ENCODE assay signal across 17 cellular contexts in genomic region chr1:226497991-226498689, GRCh38. TPM values are rescaled to one million over a fixed set of nuclear protein-coding genes. Genes with fewer than 3 reads are reported as not detected.
DNase-seq lines count a peak whose midpoint lies in the region; ATAC-seq and TF ChIP-seq lines count a peak whose summit lies in the region.
"Had no signal": no experiment of that assay in that cellular context is flagged by ENCODE, and none has a peak within 500 bp of the region (broad histone marks: within the 10 kb centered on the region; RNA-seq: fewer than 3 reads in every experiment).

No MANE protein-coding gene starts in this region.

- H3K36me3 ChIP-seq in neuronal stem cell (replicated peaks in 1 of 2; ENCODE audit: control insufficient read depth in 2 of 2, insufficient read depth in 2 of 2, low read length in 2 of 2): no peaks in the 10 kb centered on the region
- no peaks in the 10 kb centered on the region for H3K36me3 ChIP-seq in upper lobe of right lung
- H3K36me3 ChIP-seq: MG63 had no signal

- H3K9ac ChIP-seq in neuronal stem cell (ENCODE audit: low read depth, low read length, poor library complexity): no peak overlapping the region
- H3K9ac ChIP-seq: KMS-11 had no signal

- H2BK15ac ChIP-seq in neuronal stem cell (ENCODE audit: low read length): no peak overlapping the region

- H3K4me2 ChIP-seq in neuronal stem cell (ENCODE audit: insufficient read depth, low read length, poor library complexity, severe bottlenecking): no peak overlapping the region
- H3K4me2 ChIP-seq: KMS-11 had no signal

- TF ChIP-seq CTCF in upper lobe of right lung (IDR thresholded peaks at IDR 0.05) (no peak), omental fat pad (IDR thresholded peaks at IDR 0.05) (no peak)

- H3K36me3 Mint-ChIP-seq in activated T-helper 1 cell treated with anti-CD3 and anti-CD28 coated beads, Interleukin-12 subunit alpha, Interleukin-12 subunit beta, Interleukin-2, Interleukin-4 antibody, amounts not matched to agents 30 ng/mL and 10 ng/mL and 1 ng/mL, durations not matched to agents 14 hours and 24 hours and 36 hours (ENCODE audit: low read depth): no peaks in the 10 kb centered on the region
- H3K36me3 Mint-ChIP-seq: CD4-positive, CD25-positive, alpha-beta regulatory T cell had no signal

- H3K18ac ChIP-seq in neuronal stem cell (ENCODE audit: low read length): peak overlapping the region; percentile 70

- no peak overlapping the region for H4K8ac ChIP-seq in neuronal stem cell (ENCODE audit: low read depth, low read length)

- H2BK120ac ChIP-seq in neuronal stem cell (ENCODE audit: low read depth, low read length): no peak overlapping the region

- peaks cover 0 to 31% (median 0%) of the 10 kb centered on the region in 3 experiments for H3K27me3 ChIP-seq in neuronal stem cell (ENCODE audit: control insufficient read depth in 3 of 3, insufficient read depth in 3 of 3, low read depth in 1 of 3, low read length in 3 of 3)
- no peaks in the 10 kb centered on the region for H3K27me3 ChIP-seq in upper lobe of right lung

- ATAC-seq in upper lobe of right lung: no peak
- no peak for ATAC-seq in omental fat pad (ENCODE audit: low FRiP score)
- ATAC-seq: PC-3 had no signal

- peak overlapping the region; percentile 1 for H2BK12ac ChIP-seq in neuronal stem cell (ENCODE audit: low read length)

- peak overlapping the region; percentile 25 for H3K14ac ChIP-seq in neuronal stem cell (ENCODE audit: low read length)

- H3K27ac ChIP-seq in neuronal stem cell (replicated peaks; ENCODE audit: low read length) (peak overlapping the region; percentile 23), upper lobe of right lung (no peak overlapping the region)
- H3K27ac ChIP-seq: KMS-11 had no signal

- peaks cover 18% of the 10 kb centered on the region for H3K27me3 Mint-ChIP-seq in activated T-helper 1 cell treated with anti-CD3 and anti-CD28 coated beads, Interleukin-12 subunit alpha, Interleukin-12 subunit beta, Interleukin-2, Interleukin-4 antibody, amounts not matched to agents 30 ng/mL and 10 ng/mL and 1 ng/mL, durations not matched to agents 14 hours and 24 hours and 36 hours (ENCODE audit: insufficient read depth)

- no CpG with 5 or more reads among the region's 13 CpGs for WGBS in neuronal stem cell (ENCODE audit: extremely low coverage in 2 of 2, insufficient read length in 2 of 2, insufficient replicate concordance in 1 of 2), 2 donors

- H3K4me3 ChIP-seq in neuronal stem cell (ENCODE audit: low read length in 2 of 2) (no peak overlapping the region), upper lobe of right lung (no peak overlapping the region)
- H3K4me3 ChIP-seq: MG63 had no signal

- H2BK5ac ChIP-seq in neuronal stem cell (ENCODE audit: low read length): no peak overlapping the region

- H3K4me3 Mint-ChIP-seq in activated T-helper 1 cell treated with anti-CD3 and anti-CD28 coated beads, Interleukin-12 subunit alpha, Interleukin-12 subunit beta, Interleukin-2, Interleukin-4 antibody, amounts not matched to agents 30 ng/mL and 10 ng/mL and 1 ng/mL, durations not matched to agents 14 hours and 24 hours and 36 hours: no peak overlapping the region
- H3K4me3 Mint-ChIP-seq: CD4-positive, CD25-positive, alpha-beta regulatory T cell had no signal

- H3K4me1 Mint-ChIP-seq in activated T-helper 1 cell treated with anti-CD3 and anti-CD28 coated beads, Interleukin-12 subunit alpha, Interleukin-12 subunit beta, Interleukin-2, Interleukin-4 antibody, amounts not matched to agents 30 ng/mL and 10 ng/mL and 1 ng/mL, durations not matched to agents 14 hours and 24 hours and 36 hours (ENCODE audit: low read depth): no peaks in the 10 kb centered on the region
- H3K4me1 Mint-ChIP-seq: CD4-positive, CD25-positive, alpha-beta regulatory T cell had no signal

- no peaks in the 10 kb centered on the region for H3K9me3 ChIP-seq in neuronal stem cell (replicated peaks in 1 of 2; ENCODE audit: control insufficient read depth in 2 of 2, insufficient read depth in 1 of 2, low read depth in 1 of 2, low read length in 2 of 2)
- H3K9me3 ChIP-seq in upper lobe of right lung: no peaks in the 10 kb centered on the region

- peak; percentile 95 for DNase-seq in DMS79 (lab: John Stamatoyannopoulos, UW)
- peak; percentile 93 for DNase-seq in NCI-H446 treated with DMSO at 0.1 percent for 48 hours (lab: John Stamatoyannopoulos, UW)
- DNase-seq in ecto neural progenitor cell (ENCODE audit: low spot score): peak; percentile 42
- no peak for DNase-seq in neuronal stem cell (ENCODE audit: low spot score)
- no peak for DNase-seq in DMS 273 treated with DMSO at 0.1 percent for 48 hours (lab: John Stamatoyannopoulos, UW)
- DNase-seq in upper lobe of right lung: no peak
- no peak for DNase-seq in activated T-helper 1 cell treated with anti-CD3 and anti-CD28 coated beads, Interleukin-12 subunit alpha, Interleukin-12 subunit beta, Interleukin-2, Interleukin-4 antibody, amounts not matched to agents 30 ng/mL and 10 ng/mL and 1 ng/mL, durations not matched to agents 14 hours and 24 hours and 36 hours (ENCODE audit: low spot score)
- DNase-seq in omental fat pad (ENCODE audit: low spot score): no peak
- DNase-seq: AML-193; CD4-positive, CD25-positive, alpha-beta regulatory T cell; GF-D8; MG63; NCI-H1105 treated with DMSO at 0.1 percent for 48 hours; NCI-H187 treated with DMSO at 0.1 percent for 48 hours had no signal

- no peak overlapping the region for H3K23ac ChIP-seq in neuronal stem cell (ENCODE audit: low read depth, low read length, poor library complexity)

- H2AK5ac ChIP-seq in neuronal stem cell (ENCODE audit: low read depth, low read length): peak overlapping the region; percentile 76

- no peak overlapping the region for H2AFZ ChIP-seq in neuronal stem cell (ENCODE audit: low read length)

- intact Hi-C loops in upper lobe of right lung (cut with DNase I): no loop called here
- intact Hi-C loops in activated T-helper 1 cell treated with anti-CD3 and anti-CD28 coated beads, Interleukin-12 subunit alpha, Interleukin-12 subunit beta, Interleukin-2, Interleukin-4 antibody, amounts not matched to agents 30 ng/mL and 10 ng/mL and 1 ng/mL, durations not matched to agents 14 hours and 24 hours and 36 hours (cut with micrococcal nuclease): no loop called here

- no peak overlapping the region for H4K91ac ChIP-seq in neuronal stem cell (ENCODE audit: low read depth, low read length, poor library complexity)

- no peak overlapping the region for H3K27ac Mint-ChIP-seq in activated T-helper 1 cell treated with anti-CD3 and anti-CD28 coated beads, Interleukin-12 subunit alpha, Interleukin-12 subunit beta, Interleukin-2, Interleukin-4 antibody, amounts not matched to agents 30 ng/mL and 10 ng/mL and 1 ng/mL, durations not matched to agents 14 hours and 24 hours and 36 hours
- H3K27ac Mint-ChIP-seq: CD4-positive, CD25-positive, alpha-beta regulatory T cell had no signal

- H3K79me1 ChIP-seq in neuronal stem cell (ENCODE audit: low read depth, low read length): no peaks in the 10 kb centered on the region

- H3K4me1 ChIP-seq in neuronal stem cell (ENCODE audit: control insufficient read depth in 2 of 2, insufficient read depth in 1 of 2, low read depth in 1 of 2, low read length in 2 of 2): peaks cover 0 to 19% of the 10 kb centered on the region in 2 donors
- H3K4me1 ChIP-seq in upper lobe of right lung: no peaks in the 10 kb centered on the region

- H3K9me3 Mint-ChIP-seq in activated T-helper 1 cell treated with anti-CD3 and anti-CD28 coated beads, Interleukin-12 subunit alpha, Interleukin-12 subunit beta, Interleukin-2, Interleukin-4 antibody, amounts not matched to agents 30 ng/mL and 10 ng/mL and 1 ng/mL, durations not matched to agents 14 hours and 24 hours and 36 hours: no peaks in the 10 kb centered on the region

- no peak overlapping the region for H3K4ac ChIP-seq in neuronal stem cell (ENCODE audit: low read length)

RNA-seq across cellular contexts. Expression of gene STUM, which starts 50.4 kb away (rescaled TPM):
- 0.25 TPM for polyA plus RNA-seq in neuronal stem cell (2013, experiment 1 of 2)
- 0.28 TPM for polyA plus RNA-seq in neuronal stem cell (2013, experiment 2 of 2)
- total RNA-seq in upper lobe of right lung: 0.49 TPM
- total RNA-seq in activated T-helper 1 cell treated with anti-CD3 and anti-CD28 coated beads, Interleukin-12 subunit alpha, Interleukin-12 subunit beta, Interleukin-2, Interleukin-4 antibody, amounts not matched to agents 30 ng/mL and 10 ng/mL and 1 ng/mL, durations not matched to agents 14 hours and 24 hours and 36 hours: not detected in 2 replicates
- total RNA-seq in omental fat pad: 1 to 10 TPM; 1.9 to 2.8 (median 2.2) TPM
- total RNA-seq: CD4-positive, CD25-positive, alpha-beta regulatory T cell; H4 had no signal

Comparison
In these comparisons a context has a peak if more than half of its experiments do, and no peak if none do; other contexts are left out.
1. DNase-seq: peak in DMS79 (single experiment), NCI-H446 treated with DMSO at 0.1 percent for 48 hours (single experiment) and ecto neural progenitor cell (single experiment); none in neuronal stem cell (single experiment), DMS 273 treated with DMSO at 0.1 percent for 48 hours (single experiment), upper lobe of right lung (single experiment), activated T-helper 1 cell treated with anti-CD3 and anti-CD28 coated beads, Interleukin-12 subunit alpha, Interleukin-12 subunit beta, Interleukin-2, Interleukin-4 antibody, amounts not matched to agents 30 ng/mL and 10 ng/mL and 1 ng/mL, durations not matched to agents 14 hours and 24 hours and 36 hours (single experiment) and omental fat pad (single experiment).